In genomic region chr2:188766086-188766856, GRCh38 we compare ENCODE assay signal across 14 cellular contexts.
A peak's percentile ranks its signal among the peaks of the same experiment; 100 is the strongest.
DNase-seq lines count a peak whose midpoint lies in the region; ATAC-seq, FAIRE-seq and TF ChIP-seq lines count a peak whose summit lies in the region.
"Had no signal": no experiment of that assay in that cellular context is flagged by ENCODE, and none has a peak within 500 bp of the region (broad histone marks: within the 10 kb centered on the region; RNA-seq: fewer than 3 reads in every experiment).

No MANE protein-coding gene starts in this region.

- H3K36me3 Mint-ChIP-seq in WTC11, result no peaks in the 10 kb centered on the region
- no peaks in the 10 kb centered on the region for H3K36me3 Mint-ChIP-seq in activated naive CD4-positive, alpha-beta T cell treated with anti-CD3 and anti-CD28 coated beads, Interleukin-2, amount 10 ng/mL, durations not matched to agents 7 days and 5 days
- H3K36me3 Mint-ChIP-seq: CD14-positive monocyte, IgD-negative memory B cell had no signal

- no peaks in the 10 kb centered on the region for H3K9me3 Mint-ChIP-seq in WTC11
- no peaks in the 10 kb centered on the region for H3K9me3 Mint-ChIP-seq in activated naive CD4-positive, alpha-beta T cell treated with anti-CD3 and anti-CD28 coated beads, Interleukin-2, amount 10 ng/mL, durations not matched to agents 7 days and 5 days

- TF ChIP-seq CTCF in GM10248 (IDR thresholded peaks at IDR 0.05; ENCODE audit: control extremely low read depth, extremely low read depth, low read depth, missing control alignments) (no peak), WTC11 (IDR thresholded peaks at IDR 0.05) (no peak)

- DNase-seq in GM04503 (ENCODE audit: low read depth), result peak; percentile 49
- peak; percentile 47 for DNase-seq in fibroblast of gingiva (ENCODE audit: low read depth)
- no peak for DNase-seq in activated gamma-delta T cell (lab: John Stamatoyannopoulos, UW)
- no peak for DNase-seq in GM10248 (ENCODE audit: extremely low spot score)
- DNase-seq in WTC11 (ENCODE audit: low spot score), result no peak
- no peak for DNase-seq in activated naive CD4-positive, alpha-beta T cell treated with anti-CD3 and anti-CD28 coated beads, Interleukin-2, amount 10 ng/mL, durations not matched to agents 7 days and 5 days
- DNase-seq: GF-D8, NCI-H2029, NCI-H510A, Right ventricle myocardium superior had no signal

- no peak overlapping the region for H3K4me3 Mint-ChIP-seq in WTC11
- H3K4me3 Mint-ChIP-seq in activated naive CD4-positive, alpha-beta T cell treated with anti-CD3 and anti-CD28 coated beads, Interleukin-2, amount 10 ng/mL, durations not matched to agents 7 days and 5 days, result no peak overlapping the region
- H3K4me3 Mint-ChIP-seq: CD14-positive monocyte, IgD-negative memory B cell had no signal

- FAIRE-seq in TTC549 (lab: Jason Lieb, UNC), result peak; percentile 38

- no peak overlapping the region for H3K27ac Mint-ChIP-seq in WTC11
- H3K27ac Mint-ChIP-seq in activated naive CD4-positive, alpha-beta T cell treated with anti-CD3 and anti-CD28 coated beads, Interleukin-2, amount 10 ng/mL, durations not matched to agents 7 days and 5 days, result no peak overlapping the region
- H3K27ac Mint-ChIP-seq: CD14-positive monocyte, IgD-negative memory B cell had no signal

- CTCF ChIA-PET in GM10248 (lab: Yijun Ruan, JAX), result no interaction called here
- CTCF ChIA-PET in WTC11 (lab: Charles Lee), result no interaction called here
- CTCF ChIA-PET in activated naive CD4-positive, alpha-beta T cell treated with anti-CD3 and anti-CD28 coated beads, Interleukin-2, amount 10 ng/mL, durations not matched to agents 7 days and 5 days (lab: Charles Lee), result no interaction called here

- POLR2A ChIA-PET in GM10248 (lab: Yijun Ruan, JAX) (no interaction called here), WTC11 (lab: Charles Lee) (no interaction called here)

- no peaks in the 10 kb centered on the region; the same call in 1 of the 2 replicates for H3K27me3 Mint-ChIP-seq in WTC11 (ENCODE audit: low read depth)
- no peaks in the 10 kb centered on the region for H3K27me3 Mint-ChIP-seq in activated naive CD4-positive, alpha-beta T cell treated with anti-CD3 and anti-CD28 coated beads, Interleukin-2, amount 10 ng/mL, durations not matched to agents 7 days and 5 days
- H3K27me3 Mint-ChIP-seq: IgD-negative memory B cell had no signal

- no peaks in the 10 kb centered on the region for H3K4me1 Mint-ChIP-seq in WTC11
- no peaks in the 10 kb centered on the region for H3K4me1 Mint-ChIP-seq in activated naive CD4-positive, alpha-beta T cell treated with anti-CD3 and anti-CD28 coated beads, Interleukin-2, amount 10 ng/mL, durations not matched to agents 7 days and 5 days
- H3K4me1 Mint-ChIP-seq: CD14-positive monocyte, IgD-negative memory B cell had no signal

- ATAC-seq in WTC11, result no peak
- ATAC-seq: Panc1 had no signal

TF ChIP-seq in WTC11, 78 proteins besides CTCF, POLR2A, EP300 and RAD21:
- TF ChIP-seq ZNF423 (CRISPR knock-in tag; IDR thresholded peaks at IDR 0.05) (no peak), ZNF138 (CRISPR knock-in tag; conservative IDR thresholded peaks at IDR 0.05) (no peak), SMAD4 (CRISPR knock-in tag; IDR thresholded peaks at IDR 0.05) (no peak), NR2C2 (CRISPR knock-in tag; IDR thresholded peaks at IDR 0.05) (no peak), ERG (CRISPR knock-in tag; IDR thresholded peaks at IDR 0.05) (no peak), RORB (CRISPR knock-in tag; IDR thresholded peaks at IDR 0.05) (no peak), MXD4 (CRISPR knock-in tag; IDR thresholded peaks at IDR 0.05; ENCODE audit: borderline replicate concordance) (no peak), ATF1 (CRISPR knock-in tag; IDR thresholded peaks at IDR 0.05) (no peak), TP53 (CRISPR knock-in tag; IDR thresholded peaks at IDR 0.05) (no peak), RELA (CRISPR knock-in tag; IDR thresholded peaks at IDR 0.05; ENCODE audit: borderline replicate concordance) (no peak), ELF4 (CRISPR knock-in tag; IDR thresholded peaks at IDR 0.05; ENCODE audit: low read depth) (no peak), TEAD4 (CRISPR knock-in tag; IDR thresholded peaks at IDR 0.05) (no peak), NFYB (CRISPR knock-in tag; conservative IDR thresholded peaks at IDR 0.05; ENCODE audit: low read depth) (no peak)

Comparison
In these comparisons a context has a peak if more than half of its experiments do, and no peak if none do; other contexts are left out.
1. DNase-seq: peak in GM04503 (single experiment) and fibroblast of gingiva (single experiment); none in activated gamma-delta T cell (single experiment), GM10248 (single experiment), WTC11 (single experiment) and activated naive CD4-positive, alpha-beta T cell treated with anti-CD3 and anti-CD28 coated beads, Interleukin-2, amount 10 ng/mL, durations not matched to agents 7 days and 5 days (single experiment).